Comparison of ENCODE assay signal across 20 cellular contexts in the genomic region with DNA sequence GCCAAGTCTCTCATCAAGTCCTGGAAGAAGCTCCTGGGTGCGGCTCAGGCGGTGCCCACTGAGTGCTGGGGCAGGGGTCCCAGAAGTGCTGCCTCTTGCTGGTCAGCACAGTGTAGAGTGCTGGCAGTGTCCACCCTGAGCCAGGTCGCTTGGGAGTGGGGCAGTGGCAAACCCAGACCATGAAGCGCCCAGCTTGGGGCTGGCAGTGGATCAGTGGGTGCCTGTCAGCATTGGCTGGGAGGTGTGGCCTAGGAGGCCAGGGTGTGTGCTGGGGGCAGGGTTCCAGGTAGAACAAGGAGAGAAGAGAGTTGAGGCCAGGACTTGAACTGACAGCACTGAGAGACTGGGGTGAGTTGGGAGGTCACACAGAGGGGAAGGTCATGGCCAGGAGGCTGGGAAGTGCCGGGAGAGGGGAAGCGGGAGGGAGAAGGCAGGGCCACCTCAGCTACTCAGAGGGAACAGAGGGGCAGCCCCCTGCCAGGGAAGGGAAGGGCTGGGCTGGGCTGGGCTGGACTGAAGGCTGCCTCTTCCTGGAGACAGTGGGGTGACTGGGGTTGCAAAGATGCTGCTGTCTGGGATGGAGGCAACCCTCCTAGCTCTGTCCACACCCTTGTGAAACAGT. TPM values are rescaled to one million over a fixed set of nuclear protein-coding genes. Genes with fewer than 3 reads are reported as not detected.
DNase-seq lines count a peak whose midpoint lies in the region; ATAC-seq, FAIRE-seq and TF ChIP-seq lines count a peak whose summit lies in the region.
"Had no signal": no experiment of that assay in that cellular context is flagged by ENCODE, and none has a peak within 500 bp of the region (broad histone marks: within the 10 kb centered on the region; RNA-seq: fewer than 3 reads in every experiment).

No MANE protein-coding gene starts in this region.

- peak overlapping the region; percentile 76 for H3K4me3 Mint-ChIP-seq in activated CD4-positive, alpha-beta T cell treated with anti-CD3 and anti-CD28 coated beads, Interleukin-2, amount 10 ng/mL, durations not matched to agents 24 days and 14 days
- H3K4me3 Mint-ChIP-seq in activated B cell treated with CpG ODN at 0.5 μM for 24 hours (no peak overlapping the region), naive B cell (peak overlapping the region in 2 of 8 donors; percentile 13 to 57)
- H3K4me3 Mint-ChIP-seq: activated naive CD4-positive, alpha-beta T cell treated with anti-CD3 and anti-CD28 coated beads for 36 hours had no signal

- H3K36me3 Mint-ChIP-seq in activated CD4-positive, alpha-beta T cell treated with anti-CD3 and anti-CD28 coated beads, Interleukin-2, amount 10 ng/mL, durations not matched to agents 24 days and 14 days (ENCODE audit: low read depth), result peaks cover 6% of the 10 kb centered on the region
- peaks cover 2% of the 10 kb centered on the region for H3K36me3 Mint-ChIP-seq in activated B cell treated with CpG ODN at 0.5 μM for 24 hours (ENCODE audit: low read depth)
- H3K36me3 Mint-ChIP-seq in naive B cell, result no peaks in the 10 kb centered on the region

- ATAC-seq in activated B cell treated with CpG ODN at 0.5 μM for 24 hours (ENCODE audit: low read depth), result no peak
- ATAC-seq in naive B cell (ENCODE audit: low read depth in 2 of 2), result no peak
- ATAC-seq in GM18517 (IDR thresholded peaks at IDR 0.05; ENCODE audit: unreplicated experiment), result no peak
- ATAC-seq: heart right ventricle had no signal

- POLR2A ChIA-PET in activated B cell treated with CpG ODN at 0.5 μM for 24 hours (lab: Charles Lee), result interaction anchor here (0.6 to 5.6 kb wide), 3 partner anchors 10 to 440 kb away, joined by 3 to 77 read pairs (median 4); a partner anchor contains a TSS

- no peak for DNase-seq in activated CD4-positive, alpha-beta T cell treated with anti-CD3 and anti-CD28 coated beads, Interleukin-2, amount 10 ng/mL, durations not matched to agents 24 days and 14 days
- no peak for DNase-seq in activated CD4-positive, alpha-beta T cell treated with anti-CD3 and anti-CD28 coated beads, Interleukin-2, amount 50 U/mL, for 48 hours
- no peak for DNase-seq in HTR-8/SVneo (ENCODE audit: insufficient read length, low spot score)
- DNase-seq in activated B cell treated with CpG ODN at 0.5 μM for 24 hours, result no peak
- no peak for DNase-seq in naive B cell
- DNase-seq in NCI-H524 (lab: John Stamatoyannopoulos, UW), result no peak
- DNase-seq in NCI-H2081 (lab: John Stamatoyannopoulos, UW), result no peak
- DNase-seq: activated CD8-positive, alpha-beta memory T cell treated with anti-CD3 and anti-CD28 coated beads, Interleukin-2, amount 50 U/mL, for 4 hours; activated naive CD4-positive, alpha-beta T cell treated with anti-CD3 and anti-CD28 coated beads for 36 hours; heart right ventricle; mesendoderm; NCI-H1694 treated with DMSO at 0.1 percent for 48 hours; NCI-H345; retina; Right ventricle myocardium superior; stimulated activated naive CD4-positive, alpha-beta T cell treated with Interleukin-2 at 50 U/mL for 16 hours had no signal

- TF ChIP-seq CTCF in activated B cell treated with CpG ODN at 0.5 μM for 24 hours (IDR thresholded peaks at IDR 0.05), result no peak

- intact Hi-C loops in activated CD4-positive, alpha-beta T cell treated with anti-CD3 and anti-CD28 coated beads, Interleukin-2, amount 10 ng/mL, durations not matched to agents 24 days and 14 days (cut with micrococcal nuclease), result loop anchor here (1.0 to 10.0 kb wide), 3 partner anchors 12 to 442 kb away; a partner anchor contains a TSS
- intact Hi-C loops in activated B cell treated with CpG ODN at 0.5 μM for 24 hours (cut with micrococcal nuclease), result loop anchor here (10.0 kb wide), 1 partner anchor 442 kb away; a partner anchor contains a TSS

- FAIRE-seq in HTR-8/SVneo (lab: Jason Lieb, UNC), result peak; percentile 26
- FAIRE-seq: A204.1, colon, islet of Langerhans had no signal

- peaks cover 45% of the 10 kb centered on the region for H3K4me1 Mint-ChIP-seq in activated CD4-positive, alpha-beta T cell treated with anti-CD3 and anti-CD28 coated beads, Interleukin-2, amount 10 ng/mL, durations not matched to agents 24 days and 14 days
- H3K4me1 Mint-ChIP-seq in activated B cell treated with CpG ODN at 0.5 μM for 24 hours (peaks cover 72% of the 10 kb centered on the region), naive B cell (peaks cover 44 to 60% (median 56%) of the 10 kb centered on the region in 3 donors)

- peak overlapping the region; percentile 88 for H3K27ac Mint-ChIP-seq in activated CD4-positive, alpha-beta T cell treated with anti-CD3 and anti-CD28 coated beads, Interleukin-2, amount 10 ng/mL, durations not matched to agents 24 days and 14 days
- H3K27ac Mint-ChIP-seq in activated B cell treated with CpG ODN at 0.5 μM for 24 hours (peak overlapping the region; percentile 46), naive B cell (peak overlapping the region in 4 of 6 donors; percentile 29 to 80 (median 65))
- H3K27ac Mint-ChIP-seq: activated naive CD4-positive, alpha-beta T cell treated with anti-CD3 and anti-CD28 coated beads for 36 hours had no signal

- CTCF ChIA-PET in activated B cell treated with CpG ODN at 0.5 μM for 24 hours (lab: Charles Lee), result interaction anchor here (1.4 to 2.3 kb wide), 2 partner anchors 11 to 28 kb away, joined by 8 to 12 read pairs; no protein-coding TSS in a partner anchor

- H3K9me3 Mint-ChIP-seq in activated CD4-positive, alpha-beta T cell treated with anti-CD3 and anti-CD28 coated beads, Interleukin-2, amount 10 ng/mL, durations not matched to agents 24 days and 14 days, result no peaks in the 10 kb centered on the region
- H3K9me3 Mint-ChIP-seq in activated B cell treated with CpG ODN at 0.5 μM for 24 hours (no peaks in the 10 kb centered on the region), naive B cell (no peaks in the 10 kb centered on the region)
- H3K9me3 Mint-ChIP-seq: activated naive CD4-positive, alpha-beta T cell treated with anti-CD3 and anti-CD28 coated beads for 36 hours had no signal

- H3K27me3 Mint-ChIP-seq in activated CD4-positive, alpha-beta T cell treated with anti-CD3 and anti-CD28 coated beads, Interleukin-2, amount 10 ng/mL, durations not matched to agents 24 days and 14 days, result no peaks in the 10 kb centered on the region
- H3K27me3 Mint-ChIP-seq in activated B cell treated with CpG ODN at 0.5 μM for 24 hours, result no peaks in the 10 kb centered on the region
- H3K27me3 Mint-ChIP-seq in naive B cell, result no peaks in the 10 kb centered on the region

RNA-seq across cellular contexts. Expression of a gene that starts 4.1 kb away (rescaled TPM):
- total RNA-seq in activated CD4-positive, alpha-beta T cell treated with anti-CD3 and anti-CD28 coated beads, Interleukin-2, amount 10 ng/mL, durations not matched to agents 24 days and 14 days, result 35.4 and 36.8 TPM in 2 replicates
- total RNA-seq in activated B cell treated with CpG ODN at 0.5 μM for 24 hours, result 20.3 and 20.7 TPM in 2 replicates
- polyA plus RNA-seq in naive B cell (ENCODE audit: low read depth in 6 of 6), result 10 to 100 TPM; 30.2 to 51.5 (median 41.4) TPM

RNA-seq across cellular contexts. Expression of a gene that starts 12.2 kb away (rescaled TPM):
- total RNA-seq in activated CD4-positive, alpha-beta T cell treated with anti-CD3 and anti-CD28 coated beads, Interleukin-2, amount 10 ng/mL, durations not matched to agents 24 days and 14 days, result 50.0 TPM in 2 replicates
- total RNA-seq in activated B cell treated with CpG ODN at 0.5 μM for 24 hours, result 45.0 and 53.4 TPM in 2 replicates
- 100 to 1,000 TPM; 112 to 170 (median 132) TPM for polyA plus RNA-seq in naive B cell (ENCODE audit: low read depth in 6 of 6)

RNA-seq across cellular contexts. Expression of a gene that starts 12.8 kb away (rescaled TPM):
- total RNA-seq in activated CD4-positive, alpha-beta T cell treated with anti-CD3 and anti-CD28 coated beads, Interleukin-2, amount 10 ng/mL, durations not matched to agents 24 days and 14 days, result 0.23 and 0.28 TPM in 2 replicates
- total RNA-seq in activated B cell treated with CpG ODN at 0.5 μM for 24 hours, result 1.3 and 1.4 TPM in 2 replicates
- 1 to 10 TPM in 5 of 6 donors, under 1 TPM in 1; 0.91 to 3.4 (median 2.3) TPM for polyA plus RNA-seq in naive B cell (ENCODE audit: low read depth in 6 of 6)

RNA-seq across cellular contexts. Expression of a gene that starts 17.1 kb away (rescaled TPM):
- total RNA-seq in activated CD4-positive, alpha-beta T cell treated with anti-CD3 and anti-CD28 coated beads, Interleukin-2, amount 10 ng/mL, durations not matched to agents 24 days and 14 days, result 0.23 TPM in 1 of 2 replicates, not detected in the other
- 0.31 TPM in 1 of 2 replicates, not detected in the other for total RNA-seq in activated B cell treated with CpG ODN at 0.5 μM for 24 hours
- polyA plus RNA-seq in naive B cell (ENCODE audit: low read depth in 6 of 6), result under 1 TPM in 1 of 6 donors, not detected in 5; 0.47 TPM
- total RNA-seq: heart right ventricle, Right ventricle myocardium superior had no signal

RNA-seq across cellular contexts. Expression of a gene that starts 17.7 kb away (rescaled TPM):
- 0.84 and 0.92 TPM in 2 replicates for total RNA-seq in activated CD4-positive, alpha-beta T cell treated with anti-CD3 and anti-CD28 coated beads, Interleukin-2, amount 10 ng/mL, durations not matched to agents 24 days and 14 days
- not detected in 2 replicates for total RNA-seq in activated B cell treated with CpG ODN at 0.5 μM for 24 hours
- polyA plus RNA-seq in naive B cell (ENCODE audit: low read depth in 6 of 6), result not detected
- total RNA-seq: activated naive CD4-positive, alpha-beta T cell treated with anti-CD3 and anti-CD28 coated beads for 36 hours had no signal
